In genomic region chr5:173677125-173677672, GRCh38 we compare ENCODE assay signal across 36 cellular contexts.
"Had no signal": no experiment of that assay in that cellular context is flagged by ENCODE, and none has a peak within 500 bp of the region (broad histone marks: within the 10 kb centered on the region; RNA-seq: fewer than 3 reads in every experiment).

No MANE protein-coding gene starts in this region.

- H3K4me1 ChIP-seq: breast epithelium had no signal

- FAIRE-seq: astrocyte, TTC549 had no signal

- H3K36me3 Mint-ChIP-seq: activated CD4-positive, alpha-beta memory T cell treated with anti-CD3 and anti-CD28 coated beads for 36 hours had no signal

- H3K27me3 Mint-ChIP-seq: activated B cell treated with CpG ODN at 0.5 μM for 24 hours; activated CD4-positive, alpha-beta T cell treated with anti-CD3 and anti-CD28 coated beads, Interleukin-2, amount 10 ng/mL, durations not matched to agents 24 days and 14 days; activated naive CD8-positive, alpha-beta T cell treated with anti-CD3 and anti-CD28 coated beads for 36 hours had no signal

- H3K27me3 ChIP-seq: adrenal gland, body of pancreas, brain microvascular endothelial cell, breast epithelium had no signal

- H3K27ac Mint-ChIP-seq: activated CD4-positive, alpha-beta memory T cell treated with anti-CD3 and anti-CD28 coated beads for 36 hours; activated CD4-positive, alpha-beta T cell treated with anti-CD3 and anti-CD28 coated beads, Interleukin-2, amount 10 ng/mL, durations not matched to agents 24 days and 14 days; activated CD8-positive, alpha-beta T cell treated with anti-CD3 and anti-CD28 coated beads for 36 hours; activated naive CD4-positive, alpha-beta T cell treated with anti-CD3 and anti-CD28 coated beads for 36 hours; activated naive CD4-positive, alpha-beta T cell treated with anti-CD3 and anti-CD28 coated beads, Interleukin-2, amount 50 U/mL, for 72 hours; activated naive CD8-positive, alpha-beta T cell treated with anti-CD3 and anti-CD28 coated beads for 36 hours; activated T-cell treated with anti-CD3 and anti-CD28 coated beads, Interleukin-2, amount 50 U/mL, for 72 hours; activated T-helper 1 cell treated with anti-CD3 and anti-CD28 coated beads, Interleukin-12 subunit alpha, Interleukin-12 subunit beta, Interleukin-2, Interleukin-4 antibody, amounts not matched to agents 30 ng/mL and 10 ng/mL and 1 ng/mL, durations not matched to agents 14 hours and 24 hours and 36 hours; activated T-helper 17 cell treated with anti-CD3 and anti-CD28 coated beads, Interleukin-2, amount 50 U/mL, for 72 hours; T-helper 1 cell treated with Interleukin-12 subunit alpha and Interleukin-12 subunit beta and Interleukin-4 antibody, amounts not matched to agents 30 μg/mL and 1 μg/mL, for 36 hours; T-helper 2 cell treated with Interferon-gamma antibody and Interleukin-4, amounts not matched to agents 5 μg/mL and 100 μg/mL, for 36 hours had no signal

- H3K36me3 ChIP-seq: adrenal gland, brain microvascular endothelial cell, breast epithelium had no signal

- ATAC-seq: activated CD8-positive, alpha-beta T cell treated with anti-CD3 and anti-CD28 coated beads for 36 hours; activated naive CD4-positive, alpha-beta T cell treated with anti-CD3 and anti-CD28 coated beads, Interleukin-2, amount 50 U/mL, for 72 hours; activated T-cell treated with anti-CD3 and anti-CD28 coated beads, Interleukin-2, amount 50 U/mL, for 4 hours; activated T-cell treated with anti-CD3 and anti-CD28 coated beads, Interleukin-2, amount 50 U/mL, for 72 hours; activated T-helper 17 cell treated with anti-CD3 and anti-CD28 coated beads, Interleukin-2, amount 50 U/mL, for 72 hours; body of pancreas had no signal

- H3K4me3 Mint-ChIP-seq: activated B cell treated with CpG ODN at 0.5 μM for 24 hours; activated CD4-positive, alpha-beta memory T cell treated with anti-CD3 and anti-CD28 coated beads for 36 hours; activated CD4-positive, alpha-beta T cell treated with anti-CD3 and anti-CD28 coated beads, Interleukin-2, amount 10 ng/mL, durations not matched to agents 24 days and 14 days; activated CD8-positive, alpha-beta T cell treated with anti-CD3 and anti-CD28 coated beads for 36 hours; activated naive CD4-positive, alpha-beta T cell treated with anti-CD3 and anti-CD28 coated beads for 36 hours; activated naive CD8-positive, alpha-beta T cell treated with anti-CD3 and anti-CD28 coated beads for 36 hours; activated T-cell treated with anti-CD3 and anti-CD28 coated beads, Interleukin-2, amount 50 U/mL, for 4 hours; activated T-cell treated with anti-CD3 and anti-CD28 coated beads, Interleukin-2, amount 50 U/mL, for 72 hours; activated T-helper 1 cell treated with anti-CD3 and anti-CD28 coated beads, Interleukin-12 subunit alpha, Interleukin-12 subunit beta, Interleukin-2, Interleukin-4 antibody, amounts not matched to agents 30 ng/mL and 10 ng/mL and 1 ng/mL, durations not matched to agents 14 hours and 24 hours and 36 hours; activated T-helper 17 cell treated with anti-CD3 and anti-CD28 coated beads, Interleukin-2, amount 50 U/mL, for 72 hours; T-helper 1 cell treated with Interleukin-12 subunit alpha and Interleukin-12 subunit beta and Interleukin-4 antibody, amounts not matched to agents 30 μg/mL and 1 μg/mL, for 36 hours; T-helper 2 cell treated with Interferon-gamma antibody and Interleukin-4, amounts not matched to agents 5 μg/mL and 100 μg/mL, for 36 hours had no signal

- H3K4me3 ChIP-seq: adrenal gland, body of pancreas, breast epithelium had no signal

- H3K4me1 Mint-ChIP-seq: activated CD4-positive, alpha-beta T cell treated with anti-CD3 and anti-CD28 coated beads, Interleukin-2, amount 10 ng/mL, durations not matched to agents 24 days and 14 days; activated naive CD8-positive, alpha-beta T cell treated with anti-CD3 and anti-CD28 coated beads for 36 hours; activated T-helper 17 cell treated with anti-CD3 and anti-CD28 coated beads, Interleukin-2, amount 50 U/mL, for 72 hours had no signal

- H3K9me3 ChIP-seq: adrenal gland, body of pancreas had no signal

- H3K9me3 Mint-ChIP-seq: T-helper 2 cell treated with Interferon-gamma antibody and Interleukin-4, amounts not matched to agents 5 μg/mL and 100 μg/mL, for 36 hours had no signal

- DNase-seq: activated B cell treated with CpG ODN at 0.5 μM for 24 hours; activated CD4-positive, alpha-beta memory T cell treated with anti-CD3 and anti-CD28 coated beads for 36 hours; activated CD4-positive, alpha-beta T cell treated with anti-CD3 and anti-CD28 coated beads for 4 hours; activated CD4-positive, alpha-beta T cell treated with anti-CD3 and anti-CD28 coated beads, Interleukin-2, amount 10 ng/mL, durations not matched to agents 24 days and 14 days; activated CD4-positive, alpha-beta T cell treated with anti-CD3 and anti-CD28 coated beads, Interleukin-2, amount 50 U/mL, for 1 hour; activated CD4-positive, alpha-beta T cell treated with anti-CD3 and anti-CD28 coated beads, Interleukin-2, amount 50 U/mL, for 4 hours; activated CD4-positive, CD25-positive, alpha-beta regulatory T cell treated with anti-CD3 and anti-CD28 coated beads, Interleukin-2, amount 50 U/mL, for 72 hours; activated CD8-positive, alpha-beta memory T cell treated with anti-CD3 and anti-CD28 coated beads, Interleukin-2, amount 50 U/mL, for 4 hours; activated CD8-positive, alpha-beta T cell treated with anti-CD3 and anti-CD28 coated beads for 36 hours; activated gamma-delta T cell treated with Interleukin-2 at 50 U/mL for 16 hours; activated naive CD4-positive, alpha-beta T cell; activated naive CD4-positive, alpha-beta T cell treated with anti-CD3 and anti-CD28 coated beads for 36 hours; activated naive CD4-positive, alpha-beta T cell treated with anti-CD3 and anti-CD28 coated beads, Interleukin-2, amount 50 U/mL, for 16 hours; activated naive CD8-positive, alpha-beta T cell treated with anti-CD3 and anti-CD28 coated beads for 36 hours; activated T-cell treated with anti-CD3 and anti-CD28 coated beads for 4 hours; activated T-cell treated with anti-CD3 and anti-CD28 coated beads, Interleukin-2, amount 50 U/mL, for 1 hour; activated T-cell treated with anti-CD3 and anti-CD28 coated beads, Interleukin-2, amount 50 U/mL, for 4 hours; activated T-cell treated with anti-CD3 and anti-CD28 coated beads, Interleukin-2, amount 50 U/mL, for 72 hours; amniotic stem cell; aorta; body of pancreas; brain microvascular endothelial cell; central memory CD4-positive, alpha-beta T cell; T-helper 1 cell; T-helper 2 cell; T-helper 9 cell had no signal

- H3K27ac ChIP-seq: adrenal gland, body of pancreas, brain microvascular endothelial cell, breast epithelium, VCaP had no signal
